In the genomic region with DNA sequence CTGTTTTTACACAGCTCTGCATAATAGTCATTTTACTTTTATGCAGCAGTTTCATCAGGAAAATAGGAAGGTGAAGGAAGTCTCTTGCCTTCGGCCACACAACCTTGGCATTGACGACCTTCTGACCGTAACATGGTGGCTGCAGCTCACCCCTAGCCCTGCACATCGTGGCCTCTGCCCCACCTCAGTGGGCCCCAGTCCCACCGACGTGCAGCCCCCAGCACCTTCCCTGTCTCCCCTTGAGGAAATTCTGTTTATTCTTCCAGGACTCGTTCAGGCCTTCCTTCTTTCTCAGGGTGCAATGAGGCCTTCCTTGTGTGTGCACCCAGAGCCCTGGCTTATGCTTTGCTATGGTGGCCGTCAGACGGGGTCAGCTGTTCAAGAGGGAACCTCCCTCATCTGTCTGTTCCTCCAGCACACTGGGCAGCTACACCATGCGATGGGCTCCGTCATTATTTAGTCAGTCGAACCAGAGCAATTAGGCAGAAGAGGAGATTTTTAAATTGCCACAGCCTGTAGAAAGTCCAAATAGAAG, we compare ENCODE assay signal across 23 cellular contexts. TPM values are rescaled to one million over a fixed set of nuclear protein-coding genes. Genes with fewer than 3 reads are reported as not detected.
"Had no signal": no experiment of that assay in that cellular context is flagged by ENCODE, and none has a peak within 500 bp of the region (broad histone marks: within the 10 kb centered on the region; RNA-seq: fewer than 3 reads in every experiment).

No MANE protein-coding gene starts in this region.

- H3K4me3 ChIP-seq: esophagus squamous epithelium, gastroesophageal sphincter, left lung, lung, ovary, smooth muscle cell, suprapubic skin, thyroid gland, uterus had no signal

- DNase-seq: effector memory CD4-positive, alpha-beta T cell; esophagus squamous epithelium; foreskin fibroblast; immature natural killer cell; mesenchymal stem cell; naive thymus-derived CD4-positive, alpha-beta T cell; right cardiac atrium; stimulated activated CD4-positive, alpha-beta T cell treated with anti-CD3 and anti-CD28 coated beads, Interleukin-4, amount 100 ng/mL, for 1 hour; stimulated activated CD8-positive, alpha-beta memory T cell treated with anti-CD3 and anti-CD28 coated beads, Interleukin-4, amount 100 ng/mL, for 48 hours; stimulated activated naive CD8-positive, alpha-beta T cell treated with anti-CD3 and anti-CD28 coated beads, Interleukin-15, Interleukin-2, amounts not matched to agents 100 U/mL and 50 U/mL, for 24 hours; thyroid gland; uterus had no signal

- H3K27ac ChIP-seq: esophagus squamous epithelium, gastroesophageal sphincter, left lung, neutrophil, ovary, suprapubic skin, thyroid gland, uterus had no signal

- H3K36me3 Mint-ChIP-seq: immature natural killer cell; naive thymus-derived CD4-positive, alpha-beta T cell; stimulated activated effector memory CD8-positive, alpha-beta T cell treated with anti-CD3 and anti-CD28 coated beads, Interleukin-12 subunit alpha, Interleukin-12 subunit beta, amount 100 ng/mL, for 72 hours; type B pancreatic cell had no signal

- H3K4me1 Mint-ChIP-seq: immature natural killer cell; naive thymus-derived CD4-positive, alpha-beta T cell; stimulated activated effector memory CD8-positive, alpha-beta T cell treated with anti-CD3 and anti-CD28 coated beads, Interleukin-12 subunit alpha, Interleukin-12 subunit beta, amount 100 ng/mL, for 72 hours had no signal

- H3K4me2 ChIP-seq: smooth muscle cell had no signal

- H3K4me1 ChIP-seq: esophagus squamous epithelium, gastroesophageal sphincter, left lung, suprapubic skin, thyroid gland, uterus had no signal

- H3K27me3 ChIP-seq: gastroesophageal sphincter, left lung, ovary, suprapubic skin, thyroid gland, uterus had no signal

- H3K9me3 Mint-ChIP-seq: immature natural killer cell; naive thymus-derived CD4-positive, alpha-beta T cell; stimulated activated effector memory CD8-positive, alpha-beta T cell treated with anti-CD3 and anti-CD28 coated beads, Interleukin-12 subunit alpha, Interleukin-12 subunit beta, amount 100 ng/mL, for 72 hours; type B pancreatic cell had no signal

- H3K27ac Mint-ChIP-seq: immature natural killer cell; naive thymus-derived CD4-positive, alpha-beta T cell; progenitor cell of endocrine pancreas; stimulated activated effector memory CD8-positive, alpha-beta T cell treated with anti-CD3 and anti-CD28 coated beads, Interleukin-12 subunit alpha, Interleukin-12 subunit beta, amount 100 ng/mL, for 72 hours; type B pancreatic cell had no signal

- H3K4me3 Mint-ChIP-seq: immature natural killer cell; naive thymus-derived CD4-positive, alpha-beta T cell; stimulated activated effector memory CD8-positive, alpha-beta T cell treated with anti-CD3 and anti-CD28 coated beads, Interleukin-12 subunit alpha, Interleukin-12 subunit beta, amount 100 ng/mL, for 72 hours; type B pancreatic cell had no signal

- H3K9me3 ChIP-seq: esophagus squamous epithelium, gastroesophageal sphincter, left lung, neutrophil, ovary, suprapubic skin, thyroid gland, uterus had no signal

- ATAC-seq: gastroesophageal sphincter; left lung; naive thymus-derived CD4-positive, alpha-beta T cell; right cardiac atrium; stimulated activated effector memory CD8-positive, alpha-beta T cell treated with anti-CD3 and anti-CD28 coated beads, Interleukin-12 subunit alpha, Interleukin-12 subunit beta, amount 100 ng/mL, for 72 hours; stimulated activated naive CD8-positive, alpha-beta T cell treated with anti-CD3 and anti-CD28 coated beads, Interleukin-15, Interleukin-2, amounts not matched to agents 100 U/mL and 50 U/mL, for 24 hours had no signal

- H3K36me3 ChIP-seq: neutrophil, ovary, suprapubic skin, thyroid gland, uterus had no signal

RNA-seq across cellular contexts. Expression of a gene that starts 33.3 kb away (rescaled TPM):
- polyA plus RNA-seq: immature natural killer cell, neural cell had no signal
